In genomic region chr11:120707098-120707497, GRCh38 we compare ENCODE assay signal across 19 cellular contexts.
"Had no signal": no experiment of that assay in that cellular context is flagged by ENCODE, and none has a peak within 500 bp of the region (broad histone marks: within the 10 kb centered on the region; RNA-seq: fewer than 3 reads in every experiment).

No MANE protein-coding gene starts in this region.

- H3K27ac Mint-ChIP-seq: naive B cell, neural progenitor cell had no signal

- H3K4me1 Mint-ChIP-seq: central memory CD8-positive, alpha-beta T cell had no signal

- DNase-seq: activated CD4-positive, alpha-beta T cell treated with anti-CD3 and anti-CD28 coated beads, Interleukin-2, amount 50 U/mL, for 1 hour; activated CD4-positive, CD25-positive, alpha-beta regulatory T cell; activated naive CD4-positive, alpha-beta T cell treated with Interleukin-2 at 50 U/mL for 16 hours; activated T-cell treated with anti-CD3 and anti-CD28 coated beads for 4 hours; body of pancreas; cortex of kidney; effector memory CD4-positive, alpha-beta T cell; foreskin keratinocyte; glutamatergic neuron; left colon; midbrain; naive B cell; pancreas; sigmoid colon; stimulated activated CD4-positive, alpha-beta T cell treated with anti-CD3 and anti-CD28 coated beads, Interleukin-12 subunit alpha, Interleukin-12 subunit beta, amount 100 ng/mL, for 4 hours; stimulated activated CD4-positive, alpha-beta T cell treated with anti-CD3 and anti-CD28 coated beads, Interleukin-2, amount 100 ng/mL, for 24 hours had no signal

- H3K9me3 Mint-ChIP-seq: central memory CD8-positive, alpha-beta T cell had no signal

- H3K9me3 ChIP-seq: pancreas had no signal

- H3K36me3 ChIP-seq: neural progenitor cell, pancreas, sigmoid colon, thoracic aorta had no signal

- ATAC-seq: body of pancreas, foreskin keratinocyte, left colon, pancreas had no signal

- FAIRE-seq: pancreas had no signal

- H3K9ac ChIP-seq: neural progenitor cell had no signal

- H3K4me1 ChIP-seq: body of pancreas, foreskin keratinocyte, pancreas had no signal

- H3K27ac ChIP-seq: body of pancreas, foreskin keratinocyte, neural progenitor cell, pancreas, sigmoid colon, thoracic aorta had no signal

- H2AFZ ChIP-seq: neural progenitor cell had no signal

- H3K4me3 ChIP-seq: body of pancreas, neural progenitor cell, pancreas, sigmoid colon, thoracic aorta had no signal

- H3K4me2 ChIP-seq: neural progenitor cell had no signal

- H3K27me3 ChIP-seq: body of pancreas, pancreas, sigmoid colon had no signal

- H3K4me3 Mint-ChIP-seq: central memory CD8-positive, alpha-beta T cell; naive B cell; neural progenitor cell had no signal
